ENCODE assay signal across 18 cellular contexts in the genomic region with DNA sequence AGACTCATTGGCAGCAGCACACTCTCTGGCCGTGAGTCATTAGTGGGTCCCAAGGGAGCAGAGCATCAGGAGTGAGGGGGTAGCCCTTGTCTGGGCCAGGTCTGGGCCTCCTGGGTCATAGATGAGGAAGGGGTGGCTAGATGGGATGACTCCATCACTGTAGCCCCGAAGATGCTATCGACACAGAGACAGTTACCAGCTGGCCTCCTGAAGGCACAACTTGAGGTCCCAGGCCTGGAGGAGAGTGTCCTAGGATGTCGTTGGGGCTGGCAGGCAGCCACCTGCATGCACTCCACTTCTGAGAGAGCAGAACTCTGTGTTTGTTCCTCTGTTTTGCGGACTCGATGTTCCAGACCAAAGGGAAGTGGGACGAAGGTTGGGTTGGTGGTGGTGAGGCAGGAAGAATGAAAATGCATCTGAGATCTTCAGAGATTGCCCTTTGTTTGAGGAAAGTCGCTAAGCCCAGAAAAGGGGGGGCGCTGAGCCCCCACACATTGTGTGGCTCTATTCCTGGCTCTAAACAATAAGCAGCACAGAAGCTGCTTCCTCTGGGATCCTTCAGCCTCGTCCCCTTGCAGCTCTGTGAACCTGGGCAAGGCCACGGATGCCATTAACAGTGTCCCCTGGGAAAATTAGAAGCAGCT. TPM values are rescaled to one million over a fixed set of nuclear protein-coding genes. Genes with fewer than 3 reads are reported as not detected.
DNase-seq lines count a peak whose midpoint lies in the region; ATAC-seq and TF ChIP-seq lines count a peak whose summit lies in the region.
"Had no signal": no experiment of that assay in that cellular context is flagged by ENCODE, and none has a peak within 500 bp of the region (broad histone marks: within the 10 kb centered on the region; RNA-seq: fewer than 3 reads in every experiment).

No MANE protein-coding gene starts in this region.

- no peaks in the 10 kb centered on the region for H3K79me2 ChIP-seq in OCI-LY1 (ENCODE audit: insufficient read depth, low read length)

- DNase-seq in D341Med (ENCODE audit: low spot score): peak; percentile 11
- peak in 4 of 5 donors; percentile 67 to 71 (median 68) for DNase-seq in heart left ventricle
- DNase-seq in gastrocnemius medialis: peak in 1 of 2 donors; percentile 18
- DNase-seq in activated CD4-positive, CD25-positive, alpha-beta regulatory T cell treated with anti-CD3 and anti-CD28 coated beads, Interleukin-2, amount 50 U/mL, for 72 hours: no peak
- DNase-seq in naive thymus-derived CD8-positive, alpha-beta T cell: no peak
- DNase-seq in CD1c-positive myeloid dendritic cell (ENCODE audit: extremely low spot score): no peak
- DNase-seq in substantia nigra (lab: John Stamatoyannopoulos, UW): no peak
- DNase-seq: activated CD4-positive, alpha-beta memory T cell treated with anti-CD3 and anti-CD28 coated beads for 36 hours; anterior cingulate cortex; colonic mucosa; DMS53; IMR-90; NCI-H2227 treated with DMSO at 0.1 percent for 48 hours; tibial artery had no signal

- peaks cover 10 to 48% (median 37%) of the 10 kb centered on the region in 5 donors for H3K27me3 Mint-ChIP-seq in naive thymus-derived CD8-positive, alpha-beta T cell

- H3K9me2 ChIP-seq in OCI-LY1 (ENCODE audit: low read depth, low read length): no peaks in the 10 kb centered on the region

- H3K27me3 ChIP-seq in OCI-LY1 (ENCODE audit: insufficient read depth, low read length): no peaks in the 10 kb centered on the region
- peaks cover under 1 to 31% (median 16%) of the 10 kb centered on the region in 9 donors for H3K27me3 ChIP-seq in heart left ventricle
- H3K27me3 ChIP-seq in gastrocnemius medialis: peaks cover 0 to 22% (median 16%) of the 10 kb centered on the region in 3 donors

- POLR2A ChIA-PET in naive thymus-derived CD8-positive, alpha-beta T cell (lab: Charles Lee): no interaction called here

- peaks cover 60% of the 10 kb centered on the region for H3K4me1 ChIP-seq in OCI-LY1 (ENCODE audit: insufficient read depth, low read length, severe bottlenecking)
- peaks cover 0 to 22% (median 0%) of the 10 kb centered on the region in 12 donors for H3K4me1 ChIP-seq in heart left ventricle
- H3K4me1 ChIP-seq in gastrocnemius medialis: no peaks in the 10 kb centered on the region
- H3K4me1 ChIP-seq: colonic mucosa, tibial artery had no signal

- intact Hi-C loops in heart left ventricle (cut with DNase I): loop anchor here in 5 of 10 donors (5.0 to 10.0 kb wide), 4 partner anchors 177 to 260 kb away; a partner anchor contains a TSS
- intact Hi-C loops in gastrocnemius medialis (cut with DNase I; ENCODE audit: low total_unique reads): loop anchor here (5.0 kb wide), 1 partner anchor 252 kb away; no protein-coding TSS in a partner anchor

- peak overlapping the region; percentile 55; the same call in 1 of the 2 replicates for H3K4me2 ChIP-seq in OCI-LY1 (ENCODE audit: low read length)

- no peaks in the 10 kb centered on the region for H3K36me3 ChIP-seq in OCI-LY1 (ENCODE audit: insufficient read depth, low read length)
- peaks cover 0 to 20% (median 0%) of the 10 kb centered on the region in 9 donors for H3K36me3 ChIP-seq in heart left ventricle
- H3K36me3 ChIP-seq in gastrocnemius medialis: no peaks in the 10 kb centered on the region
- H3K36me3 ChIP-seq: colonic mucosa, tibial artery had no signal

- H3K27ac ChIP-seq in OCI-LY1 (ENCODE audit: low read depth, low read length, poor library complexity, severe bottlenecking) (peak overlapping the region; percentile 75), heart left ventricle (peak overlapping the region; percentile 60 to 92 (median 83)), gastrocnemius medialis (peak overlapping the region; percentile 49 to 80 (median 73)), substantia nigra (ENCODE audit: low read depth, low read length, poor library complexity, severe bottlenecking) (no peak overlapping the region)
- H3K27ac ChIP-seq: colonic mucosa, tibial artery had no signal

- no peak for TF ChIP-seq CTCF in OCI-LY1 (IDR thresholded peaks at IDR 0.05; ENCODE audit: low read length)
- TF ChIP-seq CTCF in heart left ventricle (IDR thresholded peaks at IDR 0.05): no peak
- no peak for TF ChIP-seq CTCF in gastrocnemius medialis (IDR thresholded peaks at IDR 0.05 in 4 of 5, conservative IDR thresholded peaks at IDR 0.05 in 1 of 5)

- TF ChIP-seq POLR2A in heart left ventricle (IDR thresholded peaks at IDR 0.05) (peak in 1 of 2 donors; percentile 18), gastrocnemius medialis (IDR thresholded peaks at IDR 0.05) (peak in 1 of 2 donors; percentile 34)

- H3K9ac ChIP-seq in OCI-LY1 (ENCODE audit: low read length): peak overlapping the region; percentile 34; the same call in 1 of the 2 replicates

- H3F3A ChIP-seq in OCI-LY1 (ENCODE audit: insufficient read depth, low read length): no peaks in the 10 kb centered on the region

- 29 to 41% (median 33%) methylated on average over 10 to 11 of the region's 11 CpGs for WGBS in heart left ventricle, 4 donors

- H4K20me1 ChIP-seq in OCI-LY1 (ENCODE audit: insufficient read depth, low read length): no peaks in the 10 kb centered on the region

- no peaks in the 10 kb centered on the region for H3K36me3 Mint-ChIP-seq in naive thymus-derived CD8-positive, alpha-beta T cell
- H3K36me3 Mint-ChIP-seq: activated CD4-positive, alpha-beta memory T cell treated with anti-CD3 and anti-CD28 coated beads for 36 hours had no signal

- no peak overlapping the region for H2AFZ ChIP-seq in OCI-LY1 (ENCODE audit: low read length)

- H3K4me1 Mint-ChIP-seq in naive thymus-derived CD8-positive, alpha-beta T cell: peaks cover 0 to 1% (median under 1%) of the 10 kb centered on the region in 4 donors

- H3K4me3 Mint-ChIP-seq in naive thymus-derived CD8-positive, alpha-beta T cell: no peak overlapping the region
- H3K4me3 Mint-ChIP-seq: activated CD4-positive, alpha-beta memory T cell treated with anti-CD3 and anti-CD28 coated beads for 36 hours had no signal

- ATAC-seq in heart left ventricle (peak; percentile 79 to 85 (median 82)), gastrocnemius medialis (peak; percentile 70 to 74)
- ATAC-seq in naive thymus-derived CD8-positive, alpha-beta T cell: no peak

- no peaks in the 10 kb centered on the region for H3K9me3 ChIP-seq in OCI-LY1 (ENCODE audit: low read length)
- H3K9me3 ChIP-seq in heart left ventricle: no peaks in the 10 kb centered on the region
- H3K9me3 ChIP-seq in gastrocnemius medialis: no peaks in the 10 kb centered on the region
- H3K9me3 ChIP-seq: colonic mucosa, tibial artery had no signal

- H3K4me3 ChIP-seq in OCI-LY1 (ENCODE audit: low read depth, low read length, poor library complexity, severe bottlenecking) (peak overlapping the region; percentile 37), heart left ventricle (peak overlapping the region in 9 of 12 donors; percentile 0 to 65 (median 55)), gastrocnemius medialis (peak overlapping the region in 2 of 4 donors; percentile 43 to 55)
- H3K4me3 ChIP-seq: colonic mucosa, tibial artery had no signal

- no peak overlapping the region for H3K27ac Mint-ChIP-seq in naive thymus-derived CD8-positive, alpha-beta T cell
- H3K27ac Mint-ChIP-seq: activated CD4-positive, alpha-beta memory T cell treated with anti-CD3 and anti-CD28 coated beads for 36 hours; progenitor cell of endocrine pancreas had no signal

- in situ Hi-C loops in gastrocnemius medialis (cut with MboI; ENCODE audit: low sequenced_read_pairs in 4 of 4): no loop called here

- H3K9me3 Mint-ChIP-seq in naive thymus-derived CD8-positive, alpha-beta T cell: peaks cover 0 to 2% (median 0%) of the 10 kb centered on the region in 9 donors
- H3K9me3 Mint-ChIP-seq: activated CD4-positive, alpha-beta memory T cell treated with anti-CD3 and anti-CD28 coated beads for 36 hours had no signal

RNA-seq across cellular contexts. Expression of a gene that starts 4.7 kb away (rescaled TPM):
- 10 to 100 TPM; 28.6 to 75.0 (median 34.9) TPM for total RNA-seq in heart left ventricle
- 10 to 100 TPM; 32.5 to 88.2 TPM for polyA plus RNA-seq in heart left ventricle
- total RNA-seq in gastrocnemius medialis: 10 to 100 TPM; 14.5 to 28.6 (median 20.1) TPM
- total RNA-seq in naive thymus-derived CD8-positive, alpha-beta T cell: under 1 TPM; 0.25 to 0.42 TPM
- not detected for polyA plus RNA-seq in naive thymus-derived CD8-positive, alpha-beta T cell
- total RNA-seq: activated CD4-positive, alpha-beta memory T cell treated with anti-CD3 and anti-CD28 coated beads for 36 hours; epithelial cell of proximal tubule; IMR-90; progenitor cell of endocrine pancreas had no signal
- polyA plus RNA-seq: IMR-90 had no signal

RNA-seq across cellular contexts. Expression of a gene that starts 56.1 kb away (rescaled TPM):
- total RNA-seq in heart left ventricle (under 1 TPM in 1 of 9 donors, not detected in 8; 0.54 TPM), gastrocnemius medialis (under 1 TPM in 1 of 4 donors, not detected in 3; 0.17 TPM)
- polyA plus RNA-seq in heart left ventricle: under 1 TPM in 1 of 2 donors, not detected in 1; 0.03 TPM
- total RNA-seq in naive thymus-derived CD8-positive, alpha-beta T cell: not detected
- not detected for polyA plus RNA-seq in naive thymus-derived CD8-positive, alpha-beta T cell
- total RNA-seq: activated CD4-positive, alpha-beta memory T cell treated with anti-CD3 and anti-CD28 coated beads for 36 hours; epithelial cell of proximal tubule; H4; IMR-90; progenitor cell of endocrine pancreas had no signal
- polyA plus RNA-seq: IMR-90 had no signal

Comparison
In these comparisons a context has a peak if more than half of its experiments do, and no peak if none do; other contexts are left out.
1. DNase-seq: peak in D341Med (single experiment) and heart left ventricle (4 of 5); none in activated CD4-positive, CD25-positive, alpha-beta regulatory T cell treated with anti-CD3 and anti-CD28 coated beads, Interleukin-2, amount 50 U/mL, for 72 hours (single experiment), naive thymus-derived CD8-positive, alpha-beta T cell (0 of 10), CD1c-positive myeloid dendritic cell (single experiment) and substantia nigra (0 of 49).
2. ATAC-seq: peak in heart left ventricle (4 of 4) and gastrocnemius medialis (2 of 2); none in naive thymus-derived CD8-positive, alpha-beta T cell (0 of 2).
3. RNA of a gene that starts 4.7 kb away (total RNA-seq): 28.6 to 75.0 TPM in heart left ventricle and 14.5 to 28.6 TPM in gastrocnemius medialis; 0.25 to 0.42 TPM in naive thymus-derived CD8-positive, alpha-beta T cell; every median in the first group is over 10 times any median in the second.